In genomic region chr4:242121-242848, GRCh38 we compare ENCODE assay signal across 8 cellular contexts.
A peak's percentile ranks its signal among the peaks of the same experiment; 100 is the strongest.
DNase-seq lines count a peak whose midpoint lies in the region; ATAC-seq, FAIRE-seq and TF ChIP-seq lines count a peak whose summit lies in the region.

No MANE protein-coding gene starts in this region.

- intact Hi-C loops in Panc1 (cut with micrococcal nuclease; ENCODE audit: unreplicated experiment): no loop called here
- intact Hi-C loops in pancreas (cut with DNase I): no loop called here
- intact Hi-C loops in thyroid gland (cut with DNase I): no loop called here

- H3K4me1 ChIP-seq in Panc1 (ENCODE audit: control insufficient read depth, insufficient read depth, low read length): no peaks in the 10 kb centered on the region
- H3K4me1 ChIP-seq in gastroesophageal sphincter: peaks cover 0 to 13% (median 0%) of the 10 kb centered on the region in 3 donors
- H3K4me1 ChIP-seq in pancreas: no peaks in the 10 kb centered on the region
- H3K4me1 ChIP-seq in thyroid gland: peaks cover 4% of the 10 kb centered on the region in 2 donors

- CTCF ChIA-PET in GM10248 (lab: Yijun Ruan, JAX): interaction anchor here (0.8 to 1.5 kb wide), 7 partner anchors 9 to 259 kb away, joined by 3 to 4 read pairs (median 3); partner anchors contain the start of gene ZNF595
- CTCF ChIA-PET in Panc1 (lab: Charles Lee): no interaction called here

- H3K27ac ChIP-seq in Panc1 (ENCODE audit: low read length): no peak overlapping the region
- peak overlapping the region in 3 of 4 donors; percentile 28 to 55 (median 38) for H3K27ac ChIP-seq in gastroesophageal sphincter
- peak overlapping the region in 2 of 4 donors; percentile 44 to 51 for H3K27ac ChIP-seq in pancreas
- peak overlapping the region; percentile 38 to 69 (median 39) for H3K27ac ChIP-seq in thyroid gland

- TF ChIP-seq CTCF in GM10248 (IDR thresholded peaks at IDR 0.05; ENCODE audit: control extremely low read depth, extremely low read depth, low read depth, missing control alignments) (peak; percentile 61), Panc1 (IDR thresholded peaks at IDR 0.05) (peak; percentile 66), gastroesophageal sphincter (IDR thresholded peaks at IDR 0.05) (peak; percentile 78 to 93 (median 85)), pancreas (IDR thresholded peaks at IDR 0.05) (peak; percentile 59 to 88 (median 78)), thyroid gland (IDR thresholded peaks at IDR 0.05) (peak; percentile 58 to 98 (median 96))

- no peaks in the 10 kb centered on the region for H3K27me3 ChIP-seq in Panc1 (ENCODE audit: control insufficient read depth, insufficient read depth, low read length)
- no peaks in the 10 kb centered on the region for H3K27me3 ChIP-seq in gastroesophageal sphincter
- no peaks in the 10 kb centered on the region for H3K27me3 ChIP-seq in pancreas
- no peaks in the 10 kb centered on the region for H3K27me3 ChIP-seq in thyroid gland

- no peak for TF ChIP-seq EP300 in gastroesophageal sphincter (IDR thresholded peaks at IDR 0.05)

- in situ Hi-C loops in Panc1 (cut with HindIII; ENCODE audit: low pct_unique_long_range_greater_than_20kb, low sequenced_read_pairs): no loop called here

- DNase-seq in GM10248 (ENCODE audit: extremely low spot score): peak; percentile 53
- DNase-seq in HPDE6-E6E7 (ENCODE audit: extremely low spot score): peak; percentile 10
- DNase-seq in Panc1 (ENCODE audit: low read depth, low spot score): peak; percentile 18
- peak; percentile 41 for DNase-seq in activated T-helper 9 cell treated with anti-CD3 and anti-CD28 coated beads, Interleukin-2, amount 50 U/mL, for 16 hours (ENCODE audit: low read depth)
- DNase-seq in pancreas: peak; percentile 38 to 70 (median 52)
- peak; percentile 67 to 77 for DNase-seq in thyroid gland

- POLR2A ChIA-PET in GM10248 (lab: Yijun Ruan, JAX) (no interaction called here), Panc1 (lab: Charles Lee) (no interaction called here)

- no peak for ATAC-seq in Panc1
- peak; percentile 80 for ATAC-seq in gastroesophageal sphincter
- ATAC-seq in pancreas: peak; percentile 97 to 100 (median 99)
- no peak for ATAC-seq in HG03460 (IDR thresholded peaks at IDR 0.05; ENCODE audit: unreplicated experiment)

- H3K4me3 ChIP-seq in Panc1 (ENCODE audit: low read depth in 2 of 2, low read length in 2 of 2) (peak overlapping the region in 1 of 2 experiments; percentile 31; a peak in 2 of 4 replicates), gastroesophageal sphincter (peak overlapping the region; percentile 47 to 57), pancreas (peak overlapping the region; percentile 18 to 39 (median 32)), thyroid gland (replicated peaks in 1 of 3) (peak overlapping the region in 2 of 3 donors; percentile 31 to 33)

- TF ChIP-seq POLR2A in gastroesophageal sphincter (IDR thresholded peaks at IDR 0.05) (no peak), thyroid gland (IDR thresholded peaks at IDR 0.05) (no peak)

- peak; percentile 75 for FAIRE-seq in pancreas (lab: Jason Lieb, UNC)

- H3K36me3 ChIP-seq in Panc1 (ENCODE audit: control insufficient read depth, insufficient read depth, low read length): no peaks in the 10 kb centered on the region
- H3K36me3 ChIP-seq in gastroesophageal sphincter: no peaks in the 10 kb centered on the region
- no peaks in the 10 kb centered on the region for H3K36me3 ChIP-seq in pancreas
- H3K36me3 ChIP-seq in thyroid gland: no peaks in the 10 kb centered on the region

- 28% methylated on average over 9 to 10 of the region's 15 CpGs for WGBS in gastroesophageal sphincter (ENCODE audit: low coverage in 1 of 2), 2 donors
- 22 to 28% methylated on average over 15 of the region's 15 CpGs for whole genome bisulfite sequencing in pancreas, 2 donors
- 26 to 34% methylated on average over 15 of the region's 15 CpGs for WGBS in thyroid gland, 2 donors

- no TSS peak for BruUV-seq in Panc1 (replicated peaks; lab: Mats Ljungman, UMichigan)

- H3K9me3 ChIP-seq in Panc1 (ENCODE audit: control insufficient read depth, insufficient read depth, low read depth, low read length): peaks cover 5% of the 10 kb centered on the region; the same call in 1 of the 2 replicates
- H3K9me3 ChIP-seq in gastroesophageal sphincter: peaks cover 0 to 10% (median 0%) of the 10 kb centered on the region in 3 donors
- no peaks in the 10 kb centered on the region for H3K9me3 ChIP-seq in pancreas
- H3K9me3 ChIP-seq in thyroid gland: no peaks in the 10 kb centered on the region

Comparison
In these comparisons a context has a peak if more than half of its experiments do, and no peak if none do; other contexts are left out.
1. DNase-seq: peak in every context shown above with its lines; median percentile 72 in thyroid gland; 53 in GM10248; 52 in pancreas; 41 in activated T-helper 9 cell treated with anti-CD3 and anti-CD28 coated beads, Interleukin-2, amount 50 U/mL, for 16 hours; 18 in Panc1; 10 in HPDE6-E6E7.
2. ATAC-seq: peak in gastroesophageal sphincter (single experiment) and pancreas (4 of 4); none in Panc1 (single experiment) and HG03460 (single experiment).
3. Peak in every context shown above with its lines, with median percentiles within 50 percentile points of each other: CTCF ChIP-seq.